10 cellular contexts compared by ENCODE assay signal in the genomic region with DNA sequence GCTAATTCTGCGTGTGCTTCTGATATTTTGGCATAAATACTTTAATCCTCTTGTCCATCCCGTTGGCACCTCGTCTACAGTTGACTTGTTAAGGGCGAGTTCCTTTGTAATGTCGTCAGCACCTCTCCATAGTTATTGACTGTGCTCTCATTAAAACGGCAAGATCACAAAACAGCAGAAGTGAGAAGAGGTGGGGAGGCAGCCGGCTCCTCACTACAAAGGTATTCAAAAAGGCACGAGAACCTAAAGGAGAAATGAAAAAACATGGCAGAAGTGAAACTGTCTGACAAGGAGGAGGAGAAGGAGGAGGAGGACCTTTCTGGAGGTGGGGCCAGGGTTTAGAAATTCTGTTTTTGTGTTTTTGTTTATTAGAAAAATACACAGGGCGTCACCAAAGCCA.
DNase-seq lines count a peak whose midpoint lies in the region; ATAC-seq and TF ChIP-seq lines count a peak whose summit lies in the region.
"Had no signal": no experiment of that assay in that cellular context is flagged by ENCODE, and none has a peak within 500 bp of the region (broad histone marks: within the 10 kb centered on the region; RNA-seq: fewer than 3 reads in every experiment).

No MANE protein-coding gene starts in this region.

- no peaks in the 10 kb centered on the region for H3K4me1 ChIP-seq in lung (ENCODE audit: control insufficient read depth in 2 of 2, insufficient read depth in 2 of 2, low read length in 2 of 2)

- H3K27ac ChIP-seq in lung (ENCODE audit: low read depth in 1 of 2, low read length in 1 of 2), result no peak overlapping the region

- H3K4me3 Mint-ChIP-seq in activated CD4-positive, alpha-beta memory T cell treated with anti-CD3 and anti-CD28 coated beads for 36 hours, result no peak overlapping the region
- H3K4me3 Mint-ChIP-seq: stimulated activated naive CD8-positive, alpha-beta T cell treated with anti-CD3 and anti-CD28 coated beads, Interleukin-15, Interleukin-2, amounts not matched to agents 100 ng/mL and 50 ng/mL, for 24 hours had no signal

- no peak overlapping the region for H3K27ac Mint-ChIP-seq in activated CD4-positive, alpha-beta memory T cell treated with anti-CD3 and anti-CD28 coated beads for 36 hours
- H3K27ac Mint-ChIP-seq: stimulated activated naive CD8-positive, alpha-beta T cell treated with anti-CD3 and anti-CD28 coated beads, Interleukin-15, Interleukin-2, amounts not matched to agents 100 ng/mL and 50 ng/mL, for 24 hours had no signal

- no peak for DNase-seq in lung (ENCODE audit: low spot score)
- DNase-seq in NCI-H187 (lab: John Stamatoyannopoulos, UW), result no peak
- no peak for DNase-seq in activated CD4-positive, alpha-beta memory T cell treated with anti-CD3 and anti-CD28 coated beads for 36 hours
- DNase-seq in nucleus accumbens (lab: John Stamatoyannopoulos, UW), result no peak
- no peak for DNase-seq in activated naive CD4-positive, alpha-beta T cell treated with Interleukin-2 at 50 U/mL for 16 hours
- DNase-seq: central memory CD4-positive, alpha-beta T cell had no signal

- H3K27me3 Mint-ChIP-seq in activated CD4-positive, alpha-beta memory T cell treated with anti-CD3 and anti-CD28 coated beads for 36 hours, result no peaks in the 10 kb centered on the region

- POLR2A ChIA-PET in activated CD4-positive, alpha-beta memory T cell treated with anti-CD3 and anti-CD28 coated beads for 36 hours (lab: Charles Lee), result no interaction called here

- 43 to 71% methylated on average over 9 of the region's 9 CpGs for WGBS in lung, 2 donors

- no peaks in the 10 kb centered on the region for H3K36me3 ChIP-seq in lung (ENCODE audit: control insufficient read depth in 2 of 2, insufficient read depth in 2 of 2, low read length in 2 of 2)

- H3K27me3 ChIP-seq in lung (ENCODE audit: control insufficient read depth, insufficient read depth), result no peaks in the 10 kb centered on the region

- no peak overlapping the region for H3K4me3 ChIP-seq in lung

- no peaks in the 10 kb centered on the region for H3K36me3 Mint-ChIP-seq in activated CD4-positive, alpha-beta memory T cell treated with anti-CD3 and anti-CD28 coated beads for 36 hours

- H3K9me3 ChIP-seq in lung (ENCODE audit: control insufficient read depth in 2 of 2, insufficient read depth in 1 of 2, low read length in 1 of 2), result no peaks in the 10 kb centered on the region

- no peak for TF ChIP-seq CTCF in lung (IDR thresholded peaks at IDR 0.05; ENCODE audit: control extremely low read depth, extremely low read depth)

- CTCF ChIA-PET in activated CD4-positive, alpha-beta memory T cell treated with anti-CD3 and anti-CD28 coated beads for 36 hours (lab: Charles Lee), result no interaction called here

- intact Hi-C loops in activated CD4-positive, alpha-beta memory T cell treated with anti-CD3 and anti-CD28 coated beads for 36 hours (cut with micrococcal nuclease), result no loop called here

- no peaks in the 10 kb centered on the region for H3K9me3 Mint-ChIP-seq in activated CD4-positive, alpha-beta memory T cell treated with anti-CD3 and anti-CD28 coated beads for 36 hours
- H3K9me3 Mint-ChIP-seq: stimulated activated naive CD8-positive, alpha-beta T cell treated with anti-CD3 and anti-CD28 coated beads, Interleukin-15, Interleukin-2, amounts not matched to agents 100 ng/mL and 50 ng/mL, for 24 hours had no signal

- H3K4me1 Mint-ChIP-seq in activated CD4-positive, alpha-beta memory T cell treated with anti-CD3 and anti-CD28 coated beads for 36 hours (ENCODE audit: low read depth), result no peaks in the 10 kb centered on the region

- ATAC-seq in GM18868 (IDR thresholded peaks at IDR 0.05; ENCODE audit: unreplicated experiment) (peak; percentile 86), GM21737 (IDR thresholded peaks at IDR 0.05; ENCODE audit: unreplicated experiment) (peak; percentile 73), HG03457 (IDR thresholded peaks at IDR 0.05; ENCODE audit: unreplicated experiment) (peak; percentile 73), lung (ENCODE audit: insufficient read depth, low FRiP score) (peak; percentile 27)

Comparison
In these comparisons a context has a peak if more than half of its experiments do, and no peak if none do; other contexts are left out.
1. ATAC-seq: peak in every context shown above with its lines; median percentile 86 in GM18868; 73 in GM21737; 73 in HG03457; 27 in lung.